Comparison of ENCODE assay signal across 13 cellular contexts in the genomic region with DNA sequence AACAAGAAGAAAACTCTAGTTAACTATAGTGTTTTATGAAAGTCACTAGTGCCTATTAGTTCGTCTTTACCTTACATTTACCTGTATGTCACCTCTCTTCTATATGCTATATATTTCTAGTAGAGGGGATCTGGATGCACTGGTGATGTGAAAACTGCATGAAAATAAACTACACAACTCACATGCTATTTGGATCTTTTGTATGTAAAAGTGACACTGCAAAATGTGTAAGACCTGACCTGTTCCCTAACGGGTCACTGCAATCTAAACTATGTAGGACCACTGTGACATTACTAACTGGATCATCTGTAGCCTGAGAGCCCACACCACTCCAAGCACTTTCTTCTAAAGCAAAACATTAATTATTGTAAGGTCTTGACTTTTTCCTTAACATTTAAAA. TPM values are rescaled to one million over a fixed set of nuclear protein-coding genes. Genes with fewer than 3 reads are reported as not detected.
DNase-seq lines count a peak whose midpoint lies in the region; ATAC-seq and TF ChIP-seq lines count a peak whose summit lies in the region.
"Had no signal": no experiment of that assay in that cellular context is flagged by ENCODE, and none has a peak within 500 bp of the region (broad histone marks: within the 10 kb centered on the region; RNA-seq: fewer than 3 reads in every experiment).

No MANE protein-coding gene starts in this region.

- no peaks in the 10 kb centered on the region for H3K27me3 Mint-ChIP-seq in stimulated activated naive CD8-positive, alpha-beta T cell treated with anti-CD3 and anti-CD28 coated beads, Interleukin-15, Interleukin-2, amounts not matched to agents 100 ng/mL and 50 ng/mL, for 24 hours
- H3K27me3 Mint-ChIP-seq in T-helper 17 cell (no peaks in the 10 kb centered on the region), glutamatergic neuron (ENCODE audit: unreplicated experiment) (peaks cover 6% of the 10 kb centered on the region)

- H3K9me3 Mint-ChIP-seq in stimulated activated naive CD8-positive, alpha-beta T cell treated with anti-CD3 and anti-CD28 coated beads, Interleukin-15, Interleukin-2, amounts not matched to agents 100 ng/mL and 50 ng/mL, for 24 hours: no peaks in the 10 kb centered on the region
- peaks cover 5% of the 10 kb centered on the region for H3K9me3 Mint-ChIP-seq in glutamatergic neuron (ENCODE audit: unreplicated experiment)

- H3K27ac ChIP-seq in RWPE1: no peak overlapping the region

- DNase-seq in stimulated activated naive CD8-positive, alpha-beta T cell treated with anti-CD3 and anti-CD28 coated beads, Interleukin-15, Interleukin-2, amounts not matched to agents 100 U/mL and 50 U/mL, for 24 hours: no peak
- DNase-seq in T-helper 17 cell (no peak), glutamatergic neuron (no peak), RWPE1 (ENCODE audit: low spot score) (no peak), NCI-H1105 (lab: John Stamatoyannopoulos, UW) (no peak), NCI-H1092 (lab: John Stamatoyannopoulos, UW) (no peak)
- DNase-seq: activated CD4-positive, CD25-positive, alpha-beta regulatory T cell treated with anti-CD3 and anti-CD28 coated beads, Interleukin-2, amount 50 U/mL, for 72 hours; NCI-H1092 treated with DMSO at 0.1 percent for 48 hours; NCI-H446 treated with DMSO at 0.1 percent for 48 hours; SHP77 treated with DMSO at 0.1 percent for 48 hours had no signal

- H3K9me3 ChIP-seq in T-helper 17 cell (ENCODE audit: control insufficient read depth, low read length, poor library complexity, severe bottlenecking): no peaks in the 10 kb centered on the region

- peaks cover 26% of the 10 kb centered on the region for H3K4me1 Mint-ChIP-seq in stimulated activated naive CD8-positive, alpha-beta T cell treated with anti-CD3 and anti-CD28 coated beads, Interleukin-15, Interleukin-2, amounts not matched to agents 100 ng/mL and 50 ng/mL, for 24 hours (ENCODE audit: low read depth)
- peaks cover 14% of the 10 kb centered on the region for H3K4me1 Mint-ChIP-seq in T-helper 17 cell
- H3K4me1 Mint-ChIP-seq in glutamatergic neuron (ENCODE audit: low read depth, unreplicated experiment): peaks cover 12% of the 10 kb centered on the region

- peaks cover 45% of the 10 kb centered on the region for H3K36me3 Mint-ChIP-seq in stimulated activated naive CD8-positive, alpha-beta T cell treated with anti-CD3 and anti-CD28 coated beads, Interleukin-15, Interleukin-2, amounts not matched to agents 100 ng/mL and 50 ng/mL, for 24 hours (ENCODE audit: low read depth)
- H3K36me3 Mint-ChIP-seq in T-helper 17 cell (ENCODE audit: low read depth) (peaks cover 2% of the 10 kb centered on the region), glutamatergic neuron (ENCODE audit: unreplicated experiment) (no peaks in the 10 kb centered on the region)

- H3K27ac Mint-ChIP-seq in stimulated activated naive CD8-positive, alpha-beta T cell treated with anti-CD3 and anti-CD28 coated beads, Interleukin-15, Interleukin-2, amounts not matched to agents 100 ng/mL and 50 ng/mL, for 24 hours: no peak overlapping the region
- H3K27ac Mint-ChIP-seq in T-helper 17 cell (peak overlapping the region; percentile 93), glutamatergic neuron (ENCODE audit: unreplicated experiment) (no peak overlapping the region)

- CTCF ChIA-PET in RWPE1 (lab: Yijun Ruan, JAX): no interaction called here

- peak overlapping the region; percentile 95 for H3K4me3 Mint-ChIP-seq in stimulated activated naive CD8-positive, alpha-beta T cell treated with anti-CD3 and anti-CD28 coated beads, Interleukin-15, Interleukin-2, amounts not matched to agents 100 ng/mL and 50 ng/mL, for 24 hours
- no peak overlapping the region for H3K4me3 Mint-ChIP-seq in T-helper 17 cell
- H3K4me3 Mint-ChIP-seq in glutamatergic neuron (ENCODE audit: unreplicated experiment): peak overlapping the region; percentile 98

- ATAC-seq in stimulated activated naive CD8-positive, alpha-beta T cell treated with anti-CD3 and anti-CD28 coated beads, Interleukin-15, Interleukin-2, amounts not matched to agents 100 U/mL and 50 U/mL, for 24 hours: no peak
- no peak for ATAC-seq in T-helper 17 cell
- no peak for ATAC-seq in HG03565 (IDR thresholded peaks at IDR 0.05; ENCODE audit: unreplicated experiment)

- TF ChIP-seq CTCF in glutamatergic neuron (IDR thresholded peaks at IDR 0.05; ENCODE audit: partially characterized antibody, unreplicated experiment) (no peak), RWPE1 (conservative IDR thresholded peaks at IDR 0.05; ENCODE audit: low read depth) (no peak)

- POLR2A ChIA-PET in RWPE1 (lab: Yijun Ruan, JAX; ENCODE audit: low non-redundant PET): no interaction called here

RNA-seq across cellular contexts. Expression of a gene that starts 1.7 kb away (rescaled TPM):
- total RNA-seq in T-helper 17 cell (10 to 100 TPM; 37.7 to 50.9 TPM), glutamatergic neuron (ENCODE audit: unreplicated experiment) (103 TPM)

RNA-seq across cellular contexts. Expression of a gene that starts 43.8 kb away (rescaled TPM):
- total RNA-seq in T-helper 17 cell: not detected
- total RNA-seq in glutamatergic neuron (ENCODE audit: unreplicated experiment): not detected
- total RNA-seq: dermis microvascular lymphatic vessel endothelial cell had no signal

RNA-seq across cellular contexts. Expression of a gene that starts 54.6 kb away (rescaled TPM):
- total RNA-seq in T-helper 17 cell (1 to 10 TPM in 1 of 2 donors, under 1 TPM in 1; 0.10 to 5.0 TPM), glutamatergic neuron (ENCODE audit: unreplicated experiment) (not detected)
